ENCODE assay signal across 8 cellular contexts in the genomic region with DNA sequence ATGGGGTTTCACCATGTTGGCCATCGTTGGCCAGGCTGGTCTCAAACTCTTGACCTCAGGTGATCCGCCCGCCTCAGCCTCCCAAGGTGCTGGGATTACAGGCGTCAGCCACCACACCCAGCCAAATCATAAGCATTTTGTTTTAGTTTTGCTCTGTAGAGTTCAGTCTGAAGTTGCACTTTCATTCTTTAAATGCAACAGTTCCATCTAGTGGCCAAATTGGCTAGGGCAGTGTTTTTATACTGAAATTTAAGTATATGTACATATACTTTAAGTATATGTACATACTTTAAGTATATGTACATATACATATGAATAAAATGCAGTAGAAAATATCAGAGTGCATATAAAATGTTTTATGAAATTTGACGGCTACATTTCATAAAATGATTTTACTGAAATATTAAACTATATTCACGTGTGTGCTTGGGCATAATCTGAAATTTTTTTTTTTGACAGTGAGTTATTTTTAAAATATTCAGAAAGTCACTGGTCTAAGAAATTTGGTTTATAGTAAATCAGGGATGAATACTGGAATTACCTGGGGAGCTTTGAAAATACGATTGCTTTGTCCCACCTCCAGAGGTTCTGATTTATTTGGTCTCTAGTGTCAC.
DNase-seq lines count a peak whose midpoint lies in the region; ATAC-seq and TF ChIP-seq lines count a peak whose summit lies in the region.

No MANE protein-coding gene starts in this region.

- no peaks in the 10 kb centered on the region for H4K20me1 ChIP-seq in OCI-LY1 (ENCODE audit: insufficient read depth, low read length)

- peaks cover 5% of the 10 kb centered on the region for H3K27me3 Mint-ChIP-seq in activated T-cell treated with anti-CD3 and anti-CD28 coated beads, Interleukin-2, amount 50 U/mL, for 4 hours (ENCODE audit: low read depth)
- H3K27me3 Mint-ChIP-seq in mesothelial cell of epicardium (ENCODE audit: low read depth): peaks cover 10% of the 10 kb centered on the region

- H3K4me1 Mint-ChIP-seq in activated T-cell treated with anti-CD3 and anti-CD28 coated beads, Interleukin-2, amount 50 U/mL, for 4 hours (ENCODE audit: low read depth): peaks cover 2% of the 10 kb centered on the region
- no peaks in the 10 kb centered on the region for H3K4me1 Mint-ChIP-seq in mesothelial cell of epicardium

- no peaks in the 10 kb centered on the region for H3K9me3 ChIP-seq in OCI-LY1 (ENCODE audit: low read length)

- H3K9me2 ChIP-seq in OCI-LY1 (ENCODE audit: low read depth, low read length): no peaks in the 10 kb centered on the region

- H3K36me3 ChIP-seq in OCI-LY1 (ENCODE audit: insufficient read depth, low read length): no peaks in the 10 kb centered on the region

- H3K36me3 Mint-ChIP-seq in activated T-cell treated with anti-CD3 and anti-CD28 coated beads, Interleukin-2, amount 50 U/mL, for 4 hours (ENCODE audit: insufficient read depth): no peaks in the 10 kb centered on the region
- H3K36me3 Mint-ChIP-seq in mesothelial cell of epicardium: no peaks in the 10 kb centered on the region

- H3K27ac Mint-ChIP-seq in mesothelial cell of epicardium: no peak overlapping the region

- H3K27ac ChIP-seq in OCI-LY1 (ENCODE audit: low read depth, low read length, poor library complexity, severe bottlenecking): no peak overlapping the region

- no peak overlapping the region for H3K4me3 Mint-ChIP-seq in activated T-cell treated with anti-CD3 and anti-CD28 coated beads, Interleukin-2, amount 50 U/mL, for 4 hours
- no peak overlapping the region for H3K4me3 Mint-ChIP-seq in mesothelial cell of epicardium

- no peak overlapping the region for H2AFZ ChIP-seq in OCI-LY1 (ENCODE audit: low read length)

- ATAC-seq in activated T-cell treated with anti-CD3 and anti-CD28 coated beads, Interleukin-2, amount 50 U/mL, for 4 hours: no peak
- peak; percentile 63 for ATAC-seq in GM21381 (IDR thresholded peaks at IDR 0.05; ENCODE audit: unreplicated experiment)
- ATAC-seq in HG03575 (IDR thresholded peaks at IDR 0.05; ENCODE audit: extremely low read depth, insufficient number of reproducible peaks, low FRiP score, unreplicated experiment): peak; percentile 35

- H3K79me2 ChIP-seq in OCI-LY1 (ENCODE audit: insufficient read depth, low read length): no peaks in the 10 kb centered on the region

- H3K4me1 ChIP-seq in OCI-LY1 (ENCODE audit: insufficient read depth, low read length, severe bottlenecking): no peaks in the 10 kb centered on the region

- peak; percentile 56 for TF ChIP-seq CTCF in OCI-LY1 (IDR thresholded peaks at IDR 0.05; ENCODE audit: low read length)
- TF ChIP-seq CTCF in choroid plexus epithelial cell (conservative IDR thresholded peaks at IDR 0.05; ENCODE audit: low read depth, low read length): peak; percentile 70
- peak; percentile 76 for TF ChIP-seq CTCF in mesothelial cell of epicardium (IDR thresholded peaks at IDR 0.05; ENCODE audit: unreplicated experiment)

- no peaks in the 10 kb centered on the region for H3F3A ChIP-seq in OCI-LY1 (ENCODE audit: insufficient read depth, low read length)

- H3K4me3 ChIP-seq in OCI-LY1 (ENCODE audit: low read depth, low read length, poor library complexity, severe bottlenecking) (no peak overlapping the region), choroid plexus epithelial cell (ENCODE audit: low read depth, low read length) (no peak overlapping the region)

- peak; percentile 5 for DNase-seq in activated T-cell treated with anti-CD3 and anti-CD28 coated beads for 24 hours (ENCODE audit: low read depth)
- DNase-seq in activated T-cell treated with anti-CD3 and anti-CD28 coated beads, Interleukin-2, amount 50 U/mL, for 4 hours: no peak
- DNase-seq in choroid plexus epithelial cell (ENCODE audit: low read depth): peak; percentile 67
- DNase-seq in mesothelial cell of epicardium (ENCODE audit: low spot score in 2 of 2, unreplicated experiment in 2 of 2): no peak
- no peak for DNase-seq in cerebellum (ENCODE audit: low spot score)

- H3K27me3 ChIP-seq in OCI-LY1 (ENCODE audit: insufficient read depth, low read length): no peaks in the 10 kb centered on the region

- H3K4me2 ChIP-seq in OCI-LY1 (ENCODE audit: low read length): no peak overlapping the region

- H3K9ac ChIP-seq in OCI-LY1 (ENCODE audit: low read length): no peak overlapping the region

- H3K9me3 Mint-ChIP-seq in activated T-cell treated with anti-CD3 and anti-CD28 coated beads, Interleukin-2, amount 50 U/mL, for 4 hours: no peaks in the 10 kb centered on the region
- H3K9me3 Mint-ChIP-seq in mesothelial cell of epicardium: no peaks in the 10 kb centered on the region

Comparison
In these comparisons a context has a peak if more than half of its experiments do, and no peak if none do; other contexts are left out.
1. DNase-seq: peak in activated T-cell treated with anti-CD3 and anti-CD28 coated beads for 24 hours (single experiment) and choroid plexus epithelial cell (single experiment); none in activated T-cell treated with anti-CD3 and anti-CD28 coated beads, Interleukin-2, amount 50 U/mL, for 4 hours (single experiment), mesothelial cell of epicardium (0 of 2) and cerebellum (single experiment).
2. ATAC-seq: peak in GM21381 (single experiment) and HG03575 (single experiment); none in activated T-cell treated with anti-CD3 and anti-CD28 coated beads, Interleukin-2, amount 50 U/mL, for 4 hours (0 of 2).
3. Peak in every context shown above with its lines, with median percentiles within 50 percentile points of each other: CTCF ChIP-seq.